In genomic region chr6:36029464-36029863, GRCh38 we compare ENCODE assay signal across 7 cellular contexts. TPM values are rescaled to one million over a fixed set of nuclear protein-coding genes. Genes with fewer than 3 reads are reported as not detected.
DNase-seq lines count a peak whose midpoint lies in the region; ATAC-seq and TF ChIP-seq lines count a peak whose summit lies in the region.

No MANE protein-coding gene starts in this region.

- H3K36me3 Mint-ChIP-seq in naive B cell, result no peaks in the 10 kb centered on the region

- peak overlapping the region; percentile 84 to 98 (median 92) for H3K4me3 Mint-ChIP-seq in naive B cell

- H3K4me1 Mint-ChIP-seq in naive B cell, result peaks cover 30 to 63% (median 47%) of the 10 kb centered on the region in 3 donors

- H3K4me3 ChIP-seq in GM12865 (ENCODE audit: low read depth, low read length), result peak overlapping the region; percentile 90
- peak overlapping the region; percentile 98 for H3K4me3 ChIP-seq in choroid plexus epithelial cell (ENCODE audit: low read depth, low read length)

- no peaks in the 10 kb centered on the region for H3K9me3 Mint-ChIP-seq in naive B cell

- H3K27ac Mint-ChIP-seq in naive B cell, result peak overlapping the region in 2 of 6 donors; percentile 84 to 92

- no peak for ATAC-seq in naive B cell (ENCODE audit: low read depth in 2 of 2)

- TF ChIP-seq CTCF in GM12865 (IDR thresholded peaks at IDR 0.05; ENCODE audit: insufficient read depth, low read depth, low read length, missing control alignments) (no peak), choroid plexus epithelial cell (conservative IDR thresholded peaks at IDR 0.05; ENCODE audit: low read depth, low read length) (no peak)

- H3K27me3 Mint-ChIP-seq in naive B cell, result peaks cover 12 to 22% (median 15%) of the 10 kb centered on the region in 3 donors

- no peak for DNase-seq in GM12865 (ENCODE audit: low read depth)
- peak; percentile 15 for DNase-seq in NCI-H69 (lab: John Stamatoyannopoulos, UW)
- DNase-seq in choroid plexus epithelial cell (ENCODE audit: low read depth), result peak; percentile 88
- no peak for DNase-seq in naive B cell
- no peak for DNase-seq in NCI-H446 (lab: John Stamatoyannopoulos, UW)
- no peak for DNase-seq in germinal center (ENCODE audit: low spot score)
- no peak for DNase-seq in cerebellum (ENCODE audit: low spot score)

RNA-seq across cellular contexts. Expression of gene MAPK14, which starts 1.9 kb away (rescaled TPM):
- 10 to 100 TPM; 21.5 to 56.5 (median 46.4) TPM for polyA plus RNA-seq in naive B cell (ENCODE audit: low read depth in 6 of 6)
- total RNA-seq in cerebellum, result 56.8 TPM

RNA-seq across cellular contexts. Expression of gene SLC26A8, which starts 5.0 kb away (rescaled TPM):
- polyA plus RNA-seq in naive B cell (ENCODE audit: low read depth in 6 of 6), result not detected
- total RNA-seq in cerebellum, result 3.7 TPM

Comparison
In these comparisons a context has a peak if more than half of its experiments do, and no peak if none do; other contexts are left out.
1. DNase-seq: peak in NCI-H69 (single experiment) and choroid plexus epithelial cell (single experiment); none in GM12865 (single experiment), naive B cell (single experiment), NCI-H446 (0 of 2), germinal center (single experiment) and cerebellum (single experiment).